ENCODE assay signal across 10 cellular contexts in genomic region chr2:232839680-232840079, GRCh38. TPM values are rescaled to one million over a fixed set of nuclear protein-coding genes. Genes with fewer than 3 reads are reported as not detected.
DNase-seq lines count a peak whose midpoint lies in the region; ATAC-seq and TF ChIP-seq lines count a peak whose summit lies in the region.
"Had no signal": no experiment of that assay in that cellular context is flagged by ENCODE, and none has a peak within 500 bp of the region (broad histone marks: within the 10 kb centered on the region; RNA-seq: fewer than 3 reads in every experiment).

No MANE protein-coding gene starts in this region.

- H3K27ac ChIP-seq in heart right ventricle (peak overlapping the region in 2 of 10 donors; percentile 2 to 67), prostate gland (no peak overlapping the region)
- H3K27ac ChIP-seq: SK-N-MC had no signal

- peak; percentile 79 for DNase-seq in HT-29 (ENCODE audit: low spot score)
- no peak for DNase-seq in T-helper 17 cell
- DNase-seq in heart right ventricle = peak; percentile 13 to 58
- DNase-seq in prostate gland (ENCODE audit: low spot score) = peak; percentile 41
- DNase-seq in AG08396 (ENCODE audit: low spot score) = no peak
- DNase-seq in stimulated activated CD4-positive, alpha-beta T cell treated with anti-CD3 and anti-CD28 coated beads, Interleukin-4, amount 100 ng/mL, for 24 hours = no peak
- DNase-seq in T1000 (lab: John Stamatoyannopoulos, UW) = no peak
- DNase-seq: NCI-H2029 treated with DMSO at 0.1 percent for 48 hours had no signal

- intact Hi-C loops in heart right ventricle (cut with DNase I) = no loop called here
- intact Hi-C loops in prostate gland (cut with DNase I) = no loop called here

- TF ChIP-seq POLR2A in prostate gland (IDR thresholded peaks at IDR 0.05) = no peak

- H3K9me3 ChIP-seq in T-helper 17 cell (ENCODE audit: control insufficient read depth, low read length, poor library complexity, severe bottlenecking) (no peaks in the 10 kb centered on the region), heart right ventricle (no peaks in the 10 kb centered on the region), prostate gland (no peaks in the 10 kb centered on the region)

- peaks cover 37% of the 10 kb centered on the region for H3K4me1 Mint-ChIP-seq in T-helper 17 cell

- WGBS in heart right ventricle, 2 donors = 14 to 16% methylated on average over 7 of the region's 7 CpGs
- 15% methylated on average over 7 of the region's 7 CpGs for WGBS in prostate gland

- H3K4me1 ChIP-seq in heart right ventricle (peaks cover 0 to 51% (median 30%) of the 10 kb centered on the region in 9 donors), prostate gland (replicated peaks) (no peaks in the 10 kb centered on the region)

- ATAC-seq in T-helper 17 cell (no peak), heart right ventricle (peak in 6 of 8 donors; percentile 31 to 61 (median 38)), GM21360 (IDR thresholded peaks at IDR 0.05; ENCODE audit: unreplicated experiment) (no peak)

- H3K4me3 Mint-ChIP-seq in T-helper 17 cell = no peak overlapping the region

- TF ChIP-seq CTCF in heart right ventricle (IDR thresholded peaks at IDR 0.05) (no peak), prostate gland (IDR thresholded peaks at IDR 0.05) (no peak)

- H3K36me3 ChIP-seq in heart right ventricle (peaks cover 0 to 84% (median 14%) of the 10 kb centered on the region in 9 donors), prostate gland (peaks cover 0 to 3% of the 10 kb centered on the region in 2 donors)

- no peaks in the 10 kb centered on the region for H3K27me3 Mint-ChIP-seq in T-helper 17 cell

- H3K4me3 ChIP-seq in heart right ventricle (no peak overlapping the region), prostate gland (no peak overlapping the region)
- H3K4me3 ChIP-seq: SK-N-MC had no signal

- H3K36me3 Mint-ChIP-seq in T-helper 17 cell (ENCODE audit: low read depth) = peaks cover 14% of the 10 kb centered on the region

- H3K27me3 ChIP-seq in heart right ventricle (no peaks in the 10 kb centered on the region), prostate gland (replicated peaks; ENCODE audit: insufficient read depth) (no peaks in the 10 kb centered on the region)

- H3K27ac Mint-ChIP-seq in T-helper 17 cell = peak overlapping the region; percentile 39

RNA-seq across cellular contexts. Expression of gene SNORC, which starts 30.4 kb away (rescaled TPM):
- 2.6 and 4.9 TPM in 2 replicates for total RNA-seq in HT-29 (2014; rRNA removed; shearing (Covaris generic))
- total RNA-seq in T-helper 17 cell (1 to 10 TPM; 1.0 TPM), heart right ventricle (1 to 10 TPM in 4 of 10 donors, under 1 TPM in 6; 0.71 to 1.7 (median 0.94) TPM), prostate gland (1 to 10 TPM; 1.7 to 8.0 TPM)
- polyA plus RNA-seq in heart right ventricle = 1 to 10 TPM in 1 of 2 donors, under 1 TPM in 1; 0.70 to 1.6 TPM

Comparison
In these comparisons a context has a peak if more than half of its experiments do, and no peak if none do; other contexts are left out.
1. DNase-seq: peak in HT-29 (single experiment), heart right ventricle (2 of 2) and prostate gland (single experiment); none in T-helper 17 cell (0 of 3), AG08396 (single experiment), stimulated activated CD4-positive, alpha-beta T cell treated with anti-CD3 and anti-CD28 coated beads, Interleukin-4, amount 100 ng/mL, for 24 hours (single experiment) and T1000 (single experiment).
2. ATAC-seq: peak in heart right ventricle (6 of 8); none in T-helper 17 cell (single experiment) and GM21360 (single experiment).